In genomic region chrX:119399772-119400101, GRCh38 we compare ENCODE assay signal across 8 cellular contexts. TPM values are rescaled to one million over a fixed set of nuclear protein-coding genes. Genes with fewer than 3 reads are reported as not detected.
DNase-seq lines count a peak whose midpoint lies in the region; ATAC-seq lines count a peak whose summit lies in the region.

No MANE protein-coding gene starts in this region.

- intact Hi-C loops in CD4-positive, alpha-beta memory T cell (cut with micrococcal nuclease), result loop anchor here (5.0 kb wide), 1 partner anchor 162 kb away; the partner anchor contains the start of gene PGRMC1

- peaks cover 8 to 21% (median 13%) of the 10 kb centered on the region in 4 donors for H3K4me1 Mint-ChIP-seq in CD4-positive, alpha-beta memory T cell
- H3K4me1 Mint-ChIP-seq in activated naive CD8-positive, alpha-beta T cell treated with anti-CD3 and anti-CD28 coated beads, Interleukin-2, amount 50 U/mL, for 24 hours, result peaks cover 30% of the 10 kb centered on the region
- peaks cover 16% of the 10 kb centered on the region for H3K4me1 Mint-ChIP-seq in stimulated activated effector memory CD8-positive, alpha-beta T cell treated with anti-CD3 and anti-CD28 coated beads, Interleukin-12 subunit alpha, Interleukin-12 subunit beta, amount 100 ng/mL, for 72 hours

- POLR2A ChIA-PET in CD4-positive, alpha-beta memory T cell (lab: Charles Lee; ENCODE audit: partially characterized antibody), result no interaction called here

- H3K4me3 Mint-ChIP-seq in CD4-positive, alpha-beta memory T cell, result peak overlapping the region; percentile 45 to 72 (median 66)
- H3K4me3 Mint-ChIP-seq in activated naive CD8-positive, alpha-beta T cell treated with anti-CD3 and anti-CD28 coated beads, Interleukin-2, amount 50 U/mL, for 24 hours, result peak overlapping the region; percentile 71
- H3K4me3 Mint-ChIP-seq in stimulated activated effector memory CD8-positive, alpha-beta T cell treated with anti-CD3 and anti-CD28 coated beads, Interleukin-12 subunit alpha, Interleukin-12 subunit beta, amount 100 ng/mL, for 72 hours, result peak overlapping the region; percentile 84

- peak; percentile 24 for ATAC-seq in HG02884 (IDR thresholded peaks at IDR 0.05; ENCODE audit: unreplicated experiment)
- ATAC-seq in activated naive CD8-positive, alpha-beta T cell treated with anti-CD3 and anti-CD28 coated beads, Interleukin-2, amount 50 U/mL, for 24 hours, result no peak
- ATAC-seq in stimulated activated effector memory CD8-positive, alpha-beta T cell treated with anti-CD3 and anti-CD28 coated beads, Interleukin-12 subunit alpha, Interleukin-12 subunit beta, amount 100 ng/mL, for 72 hours, result no peak
- ATAC-seq in HG02852 (IDR thresholded peaks at IDR 0.05; ENCODE audit: unreplicated experiment), result no peak

- peak overlapping the region in 3 of 7 donors; percentile 23 to 68 (median 38) for H3K27ac Mint-ChIP-seq in CD4-positive, alpha-beta memory T cell
- peak overlapping the region; percentile 64 for H3K27ac Mint-ChIP-seq in activated naive CD8-positive, alpha-beta T cell treated with anti-CD3 and anti-CD28 coated beads, Interleukin-2, amount 50 U/mL, for 24 hours
- no peak overlapping the region for H3K27ac Mint-ChIP-seq in stimulated activated effector memory CD8-positive, alpha-beta T cell treated with anti-CD3 and anti-CD28 coated beads, Interleukin-12 subunit alpha, Interleukin-12 subunit beta, amount 100 ng/mL, for 72 hours

- no peaks in the 10 kb centered on the region for H3K9me3 ChIP-seq in CD4-positive, alpha-beta memory T cell (ENCODE audit: control insufficient read depth in 1 of 2, low read length in 2 of 2)
- H3K9me3 ChIP-seq in iPS-18c (ENCODE audit: control insufficient read depth, insufficient read depth, low read length), result peaks cover 3% of the 10 kb centered on the region

- CTCF ChIA-PET in CD4-positive, alpha-beta memory T cell (lab: Charles Lee; ENCODE audit: partially characterized antibody), result interaction anchor here (0.5 to 0.9 kb wide), 3 partner anchors 68 to 488 kb away, joined by 3 to 4 read pairs (median 3); partner anchors contain the start of gene SLC25A5

- no peaks in the 10 kb centered on the region for H3K36me3 Mint-ChIP-seq in CD4-positive, alpha-beta memory T cell
- no peaks in the 10 kb centered on the region for H3K36me3 Mint-ChIP-seq in activated naive CD8-positive, alpha-beta T cell treated with anti-CD3 and anti-CD28 coated beads, Interleukin-2, amount 50 U/mL, for 24 hours (ENCODE audit: low read depth)
- no peaks in the 10 kb centered on the region for H3K36me3 Mint-ChIP-seq in stimulated activated effector memory CD8-positive, alpha-beta T cell treated with anti-CD3 and anti-CD28 coated beads, Interleukin-12 subunit alpha, Interleukin-12 subunit beta, amount 100 ng/mL, for 72 hours

- H3K27me3 Mint-ChIP-seq in CD4-positive, alpha-beta memory T cell, result no peaks in the 10 kb centered on the region
- H3K27me3 Mint-ChIP-seq in activated naive CD8-positive, alpha-beta T cell treated with anti-CD3 and anti-CD28 coated beads, Interleukin-2, amount 50 U/mL, for 24 hours, result no peaks in the 10 kb centered on the region

- no peaks in the 10 kb centered on the region for H3K9me3 Mint-ChIP-seq in CD4-positive, alpha-beta memory T cell
- H3K9me3 Mint-ChIP-seq in activated naive CD8-positive, alpha-beta T cell treated with anti-CD3 and anti-CD28 coated beads, Interleukin-2, amount 50 U/mL, for 24 hours, result no peaks in the 10 kb centered on the region
- H3K9me3 Mint-ChIP-seq in stimulated activated effector memory CD8-positive, alpha-beta T cell treated with anti-CD3 and anti-CD28 coated beads, Interleukin-12 subunit alpha, Interleukin-12 subunit beta, amount 100 ng/mL, for 72 hours, result no peaks in the 10 kb centered on the region

- H3K27me3 ChIP-seq in CD4-positive, alpha-beta memory T cell (ENCODE audit: insufficient read depth, low read length), result no peaks in the 10 kb centered on the region

- H3K36me3 ChIP-seq in CD4-positive, alpha-beta memory T cell (ENCODE audit: insufficient read depth, low read length), result no peaks in the 10 kb centered on the region

- no peak for DNase-seq in CD4-positive, alpha-beta memory T cell
- no peak for DNase-seq in activated naive CD8-positive, alpha-beta T cell treated with anti-CD3 and anti-CD28 coated beads, Interleukin-2, amount 50 U/mL, for 24 hours
- DNase-seq in stimulated activated effector memory CD8-positive, alpha-beta T cell treated with anti-CD3 and anti-CD28 coated beads, Interleukin-12 subunit alpha, Interleukin-12 subunit beta, amount 100 ng/mL, for 72 hours (ENCODE audit: low spot score in 2 of 2), result no peak
- DNase-seq in AML-193 (lab: John Stamatoyannopoulos, UW), result no peak
- no peak for DNase-seq in DMS153 (lab: John Stamatoyannopoulos, UW)

- peaks cover 9% of the 10 kb centered on the region for H3K4me1 ChIP-seq in CD4-positive, alpha-beta memory T cell (ENCODE audit: insufficient read depth, low read length)

- no peak overlapping the region for H3K27ac ChIP-seq in CD4-positive, alpha-beta memory T cell (ENCODE audit: low read depth, low read length)

- no peak overlapping the region for H3K4me3 ChIP-seq in CD4-positive, alpha-beta memory T cell (ENCODE audit: low read length in 2 of 2)
- peak overlapping the region; percentile 52 for H3K4me3 ChIP-seq in iPS-18c (ENCODE audit: insufficient read depth, low read depth, low read length)

RNA-seq across cellular contexts. Expression of gene SLC25A43, which starts 0.6 kb away (rescaled TPM):
- total RNA-seq in CD4-positive, alpha-beta memory T cell, result 1 to 10 TPM; 4.1 to 4.2 TPM
- polyA plus RNA-seq in CD4-positive, alpha-beta memory T cell, result 1 to 10 TPM; 6.9 to 7.0 TPM
